Comparison of ENCODE assay signal across 16 cellular contexts in genomic region chr12:60393093-60393492, GRCh38.
A peak's percentile ranks its signal among the peaks of the same experiment; 100 is the strongest.
DNase-seq lines count a peak whose midpoint lies in the region; ATAC-seq and TF ChIP-seq lines count a peak whose summit lies in the region.
"Had no signal": no experiment of that assay in that cellular context is flagged by ENCODE, and none has a peak within 500 bp of the region (broad histone marks: within the 10 kb centered on the region; RNA-seq: fewer than 3 reads in every experiment).

No MANE protein-coding gene starts in this region.

- peak; percentile 20 for ATAC-seq in esophagus mucosa
- ATAC-seq in stimulated activated memory B cell treated with anti-CD40 and anti-IgM and Interleukin-4, amounts not matched to agents 10 μg/mL and 1 μg/mL and 100 μg/mL, for 72 hours = peak; percentile 24

- peaks cover 9% of the 10 kb centered on the region for H3K4me1 Mint-ChIP-seq in chondrocyte (ENCODE audit: low read depth)
- H3K4me1 Mint-ChIP-seq in stimulated activated memory B cell treated with anti-CD40 and anti-IgM and Interleukin-4, amounts not matched to agents 10 μg/mL and 1 μg/mL and 100 μg/mL, for 72 hours = no peaks in the 10 kb centered on the region
- H3K4me1 Mint-ChIP-seq: CD4-positive, alpha-beta memory T cell had no signal

- no peaks in the 10 kb centered on the region for H3K36me3 Mint-ChIP-seq in chondrocyte (ENCODE audit: low read depth)
- H3K36me3 Mint-ChIP-seq in stimulated activated memory B cell treated with anti-CD40 and anti-IgM and Interleukin-4, amounts not matched to agents 10 μg/mL and 1 μg/mL and 100 μg/mL, for 72 hours = no peaks in the 10 kb centered on the region
- H3K36me3 Mint-ChIP-seq: CD4-positive, alpha-beta memory T cell had no signal

- H3K4me3 Mint-ChIP-seq in chondrocyte (ENCODE audit: unreplicated experiment) = no peak overlapping the region
- no peak overlapping the region for H3K4me3 Mint-ChIP-seq in stimulated activated memory B cell treated with anti-CD40 and anti-IgM and Interleukin-4, amounts not matched to agents 10 μg/mL and 1 μg/mL and 100 μg/mL, for 72 hours
- H3K4me3 Mint-ChIP-seq: CD4-positive, alpha-beta memory T cell had no signal

- no peak for TF ChIP-seq CTCF in chondrocyte (IDR thresholded peaks at IDR 0.05)

- DNase-seq in chondrocyte (ENCODE audit: low spot score) = peak; percentile 67
- DNase-seq in NCI-H82 (lab: John Stamatoyannopoulos, UW) = no peak
- no peak for DNase-seq in NCI-H1092 (lab: John Stamatoyannopoulos, UW)
- DNase-seq in NCI-H187 treated with DMSO at 0.1 percent for 48 hours (lab: John Stamatoyannopoulos, UW) = no peak
- DNase-seq: C1 segment of cervical spinal cord; Calu3; CD4-positive, alpha-beta memory T cell; COR-L47; DMS53; DMS79 treated with DMSO at 0.1 percent for 48 hours; GF-D8; GM23248; H7; HCEC 1CT had no signal

- H3K27ac Mint-ChIP-seq in chondrocyte (ENCODE audit: unreplicated experiment) = no peak overlapping the region
- no peak overlapping the region for H3K27ac Mint-ChIP-seq in stimulated activated memory B cell treated with anti-CD40 and anti-IgM and Interleukin-4, amounts not matched to agents 10 μg/mL and 1 μg/mL and 100 μg/mL, for 72 hours
- H3K27ac Mint-ChIP-seq: CD4-positive, alpha-beta memory T cell had no signal

- H3K27me3 Mint-ChIP-seq in chondrocyte (ENCODE audit: low read depth) = no peaks in the 10 kb centered on the region
- H3K27me3 Mint-ChIP-seq in stimulated activated memory B cell treated with anti-CD40 and anti-IgM and Interleukin-4, amounts not matched to agents 10 μg/mL and 1 μg/mL and 100 μg/mL, for 72 hours = no peaks in the 10 kb centered on the region
- H3K27me3 Mint-ChIP-seq: CD4-positive, alpha-beta memory T cell had no signal

- H3K9me3 Mint-ChIP-seq in chondrocyte (ENCODE audit: low read depth) = peaks cover 2% of the 10 kb centered on the region
- H3K9me3 Mint-ChIP-seq in stimulated activated memory B cell treated with anti-CD40 and anti-IgM and Interleukin-4, amounts not matched to agents 10 μg/mL and 1 μg/mL and 100 μg/mL, for 72 hours = peaks cover 2% of the 10 kb centered on the region
